Comparison of ENCODE assay signal across 8 cellular contexts in the genomic region with DNA sequence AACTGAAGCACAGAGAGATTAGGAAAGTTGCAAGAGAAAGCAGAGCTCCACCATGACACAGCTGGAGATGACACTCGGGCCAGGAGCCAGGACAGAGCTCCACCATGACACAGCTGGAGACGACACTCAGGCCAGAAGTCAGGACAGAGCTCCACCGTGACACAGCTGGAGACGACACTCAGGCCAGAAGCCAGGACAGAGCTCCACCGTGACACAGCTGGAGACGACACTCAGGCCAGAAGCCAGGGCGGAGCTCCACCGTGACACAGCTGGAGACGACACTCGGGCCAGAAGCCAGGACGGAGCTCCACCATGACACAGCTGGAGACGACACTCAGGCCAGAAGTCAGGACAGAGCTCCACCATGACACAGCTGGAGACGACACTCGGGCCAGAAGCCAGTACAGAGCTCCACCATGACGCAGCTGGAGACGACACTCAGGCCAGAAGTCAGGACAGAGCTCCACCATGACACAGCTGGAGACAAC. TPM values are rescaled to one million over a fixed set of nuclear protein-coding genes. Genes with fewer than 3 reads are reported as not detected.
"Had no signal": no experiment of that assay in that cellular context is flagged by ENCODE, and none has a peak within 500 bp of the region (broad histone marks: within the 10 kb centered on the region; RNA-seq: fewer than 3 reads in every experiment).

No MANE protein-coding gene starts in this region.

RNA-seq across cellular contexts. Expression of gene OR2B11, which starts 13.1 kb away (rescaled TPM):
- total RNA-seq: LHCN-M2, MCF 10A, OCI-LY7, PC-9, Right ventricle myocardium superior, RPMI7951, SJSA1 had no signal
- polyA plus RNA-seq: SK-N-SH had no signal

RNA-seq across cellular contexts. Expression of gene NLRP3, which starts 55.0 kb away (rescaled TPM):
- total RNA-seq: OCI-LY7, PC-9 had no signal
